Comparison of ENCODE assay signal across 24 cellular contexts in the genomic region with DNA sequence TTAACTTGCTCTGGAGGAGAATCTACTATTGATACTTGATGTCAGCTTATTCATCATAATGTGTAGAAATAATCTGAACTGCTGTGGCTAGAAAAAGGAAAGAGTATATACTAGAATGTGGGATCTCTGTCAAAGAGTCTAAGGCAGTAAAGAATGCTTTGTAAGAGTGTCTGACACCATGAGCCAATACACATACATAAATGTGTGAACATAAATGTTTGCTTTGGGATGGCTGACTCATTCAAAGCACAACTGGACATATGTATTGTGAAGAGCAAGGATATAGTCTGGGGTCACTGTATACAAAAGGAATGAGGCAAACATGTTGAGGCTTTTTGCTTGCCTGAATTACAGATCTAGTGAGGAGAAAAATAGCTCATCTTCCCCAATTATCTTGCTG.
"Had no signal": no experiment of that assay in that cellular context is flagged by ENCODE, and none has a peak within 500 bp of the region (broad histone marks: within the 10 kb centered on the region; RNA-seq: fewer than 3 reads in every experiment).

No MANE protein-coding gene starts in this region.

- H3K27me3 ChIP-seq: neural progenitor cell, right lobe of liver, tibial nerve, upper lobe of left lung had no signal

- H3K27me3 Mint-ChIP-seq: memory B cell; stimulated activated naive B cell treated with anti-CD40 and anti-IgM and Interleukin-4, amounts not matched to agents 10 μg/mL and 1 μg/mL and 100 μg/mL, for 72 hours had no signal

- H3K4me1 Mint-ChIP-seq: immature natural killer cell; memory B cell; mesothelial cell of epicardium; naive thymus-derived CD4-positive, alpha-beta T cell; nephron; neural progenitor cell; stimulated activated naive B cell treated with anti-CD40 and anti-IgM and Interleukin-4, amounts not matched to agents 10 μg/mL and 1 μg/mL and 100 μg/mL, for 72 hours had no signal

- ATAC-seq: left ventricle myocardium superior; lower lobe of right lung; naive thymus-derived CD4-positive, alpha-beta T cell; right lobe of liver; stimulated activated naive B cell treated with anti-CD40 and anti-IgM and Interleukin-4, amounts not matched to agents 10 μg/mL and 1 μg/mL and 100 μg/mL, for 72 hours had no signal

- H3K36me3 ChIP-seq: lower lobe of right lung, neural progenitor cell, right lobe of liver, thoracic aorta, tibial nerve, upper lobe of left lung had no signal

- H3K27ac Mint-ChIP-seq: immature natural killer cell; memory B cell; mesothelial cell of epicardium; naive thymus-derived CD4-positive, alpha-beta T cell; nephron; neural progenitor cell; progenitor cell of endocrine pancreas; stimulated activated naive B cell treated with anti-CD40 and anti-IgM and Interleukin-4, amounts not matched to agents 10 μg/mL and 1 μg/mL and 100 μg/mL, for 72 hours; stimulated activated naive CD8-positive, alpha-beta T cell treated with anti-CD3 and anti-CD28 coated beads, Interleukin-15, Interleukin-2, amounts not matched to agents 100 ng/mL and 50 ng/mL, for 24 hours had no signal

- H3K9me3 ChIP-seq: lower lobe of right lung, right lobe of liver, thoracic aorta, tibial nerve, upper lobe of left lung had no signal

- H3K27ac ChIP-seq: lower lobe of right lung, neural progenitor cell, parathyroid adenoma, right lobe of liver, thoracic aorta, tibial nerve, upper lobe of left lung had no signal

- H3K9me3 Mint-ChIP-seq: memory B cell; mesothelial cell of epicardium; nephron; neural progenitor cell; stimulated activated naive CD8-positive, alpha-beta T cell treated with anti-CD3 and anti-CD28 coated beads, Interleukin-15, Interleukin-2, amounts not matched to agents 100 ng/mL and 50 ng/mL, for 24 hours had no signal

- H3K4me3 ChIP-seq: lower lobe of right lung, neural progenitor cell, right lobe of liver, thoracic aorta, tibial nerve, upper lobe of left lung had no signal

- H3K36me3 Mint-ChIP-seq: immature natural killer cell; memory B cell; mesothelial cell of epicardium; naive thymus-derived CD4-positive, alpha-beta T cell; neural progenitor cell; stimulated activated naive B cell treated with anti-CD40 and anti-IgM and Interleukin-4, amounts not matched to agents 10 μg/mL and 1 μg/mL and 100 μg/mL, for 72 hours had no signal

- H3K4me3 Mint-ChIP-seq: immature natural killer cell; memory B cell; mesothelial cell of epicardium; naive thymus-derived CD4-positive, alpha-beta T cell; nephron; neural progenitor cell; stimulated activated naive B cell treated with anti-CD40 and anti-IgM and Interleukin-4, amounts not matched to agents 10 μg/mL and 1 μg/mL and 100 μg/mL, for 72 hours; stimulated activated naive CD8-positive, alpha-beta T cell treated with anti-CD3 and anti-CD28 coated beads, Interleukin-15, Interleukin-2, amounts not matched to agents 100 ng/mL and 50 ng/mL, for 24 hours had no signal

- H3K4me1 ChIP-seq: lower lobe of right lung, parathyroid adenoma, right lobe of liver, tibial nerve, upper lobe of left lung had no signal

- H3K9ac ChIP-seq: neural progenitor cell, parathyroid adenoma had no signal

- DNase-seq: cortex of kidney; effector CD4-positive, alpha-beta T cell; hypothalamus; immature natural killer cell; islet precursor cell; kidney glomerular epithelial cell; left ventricle myocardium superior; lower lobe of right lung; naive thymus-derived CD4-positive, alpha-beta T cell; right lobe of liver; small intestine; stimulated activated CD4-positive, alpha-beta T cell treated with anti-CD3 and anti-CD28 coated beads, Interleukin-15, amount 100 ng/mL, for 24 hours; stimulated activated CD4-positive, alpha-beta T cell treated with anti-CD3 and anti-CD28 coated beads, Interleukin-2, amount 100 ng/mL, for 48 hours; stimulated activated naive B cell treated with anti-CD40 and anti-IgM and Interleukin-4, amounts not matched to agents 10 μg/mL and 1 μg/mL and 100 μg/mL, for 72 hours; upper lobe of left lung had no signal
